Comparison of ENCODE assay signal across 30 cellular contexts in genomic region chr18:13067966-13068365, GRCh38.
"Had no signal": no experiment of that assay in that cellular context is flagged by ENCODE, and none has a peak within 500 bp of the region (broad histone marks: within the 10 kb centered on the region; RNA-seq: fewer than 3 reads in every experiment).

No MANE protein-coding gene starts in this region.

- H3K4me3 ChIP-seq: ascending aorta, cardiac muscle cell, MG63, Peyer's patch, SJCRH30 had no signal

- H3K27ac ChIP-seq: ascending aorta, brain microvascular endothelial cell, cardiac muscle cell, KMS-11, Peyer's patch, RWPE1, SJCRH30 had no signal

- H3K9me3 Mint-ChIP-seq: activated naive CD4-positive, alpha-beta T cell treated with anti-CD3 and anti-CD28 coated beads, Interleukin-2, amount 50 U/mL, for 24 hours; activated T-helper 1 cell treated with anti-CD3 and anti-CD28 coated beads, Interleukin-12 subunit alpha, Interleukin-12 subunit beta, Interleukin-2, Interleukin-4 antibody, amounts not matched to agents 30 ng/mL and 10 ng/mL and 1 ng/mL, durations not matched to agents 14 hours and 24 hours and 36 hours had no signal

- ATAC-seq: WTC11 had no signal

- H3K27me3 ChIP-seq: ascending aorta, brain microvascular endothelial cell, cardiac muscle cell, MG63, Peyer's patch, SJCRH30 had no signal

- H3K27ac Mint-ChIP-seq: WTC11 had no signal

- H3K9me3 ChIP-seq: ascending aorta, MG63, Peyer's patch, SJCRH30, SK-N-SH had no signal

- H3K4me1 ChIP-seq: ascending aorta, Peyer's patch, SJCRH30 had no signal

- H3K9ac ChIP-seq: KMS-11, SK-N-SH had no signal

- H3K4me3 Mint-ChIP-seq: activated CD4-positive, alpha-beta memory T cell treated with anti-CD3 and anti-CD28 coated beads for 36 hours; activated CD4-positive, alpha-beta T cell treated with anti-CD3 and anti-CD28 coated beads, Interleukin-2, amount 10 ng/mL, durations not matched to agents 24 days and 14 days; activated T-helper 1 cell treated with anti-CD3 and anti-CD28 coated beads, Interleukin-12 subunit alpha, Interleukin-12 subunit beta, Interleukin-2, Interleukin-4 antibody, amounts not matched to agents 30 ng/mL and 10 ng/mL and 1 ng/mL, durations not matched to agents 14 hours and 24 hours and 36 hours; WTC11 had no signal

- H3K27me3 Mint-ChIP-seq: activated CD4-positive, alpha-beta memory T cell treated with anti-CD3 and anti-CD28 coated beads for 36 hours; activated CD4-positive, alpha-beta T cell treated with anti-CD3 and anti-CD28 coated beads, Interleukin-2, amount 10 ng/mL, durations not matched to agents 24 days and 14 days; activated naive CD4-positive, alpha-beta T cell treated with anti-CD3 and anti-CD28 coated beads, Interleukin-2, amount 50 U/mL, for 24 hours had no signal

- DNase-seq: activated CD4-positive, alpha-beta memory T cell treated with anti-CD3 and anti-CD28 coated beads for 36 hours; activated CD4-positive, alpha-beta T cell treated with anti-CD3 and anti-CD28 coated beads, Interleukin-2, amount 10 ng/mL, durations not matched to agents 24 days and 14 days; activated CD4-positive, CD25-positive, alpha-beta regulatory T cell treated with anti-CD3 and anti-CD28 coated beads, Interleukin-2, amount 50 U/mL, for 72 hours; activated CD8-positive, alpha-beta memory T cell treated with anti-CD3 and anti-CD28 coated beads, Interleukin-2, amount 50 U/mL, for 4 hours; activated effector memory CD4-positive, alpha-beta T cell treated with Interleukin-2 at 50 U/mL for 16 hours; activated naive CD4-positive, alpha-beta T cell; amniotic stem cell; brain microvascular endothelial cell; MG63; MV-4-11; NCI-H1092 treated with DMSO at 0.1 percent for 48 hours; NCI-H1417 treated with DMSO at 0.1 percent for 48 hours; NCI-H1694; NCI-H2029; NCI-H2107; NCI-H345; NCI-H510A treated with DMSO at 0.1 percent for 48 hours; NCI-H69; Peyer's patch; Right ventricle myocardium superior; SJCRH30; SK-N-SH; T-helper 1 cell had no signal

- H3K4me2 ChIP-seq: KMS-11, SK-N-SH had no signal
